In genomic region chr6:147248859-147249258, GRCh38 we compare ENCODE assay signal across 29 cellular contexts.
"Had no signal": no experiment of that assay in that cellular context is flagged by ENCODE, and none has a peak within 500 bp of the region (broad histone marks: within the 10 kb centered on the region; RNA-seq: fewer than 3 reads in every experiment).

No MANE protein-coding gene starts in this region.

- H3K9ac ChIP-seq: SK-N-SH had no signal

- DNase-seq: activated CD4-positive, alpha-beta T cell treated with anti-CD3 and anti-CD28 coated beads for 4 hours; activated CD8-positive, alpha-beta memory T cell treated with anti-CD3 and anti-CD28 coated beads, Interleukin-2, amount 50 U/mL, for 4 hours; activated CD8-positive, alpha-beta T cell treated with anti-CD3 and anti-CD28 coated beads for 36 hours; activated gamma-delta T cell treated with Interleukin-2 at 50 U/mL for 16 hours; activated naive CD4-positive, alpha-beta T cell treated with anti-CD3 and anti-CD28 coated beads, Interleukin-2, amount 10 ng/mL, durations not matched to agents 7 days and 5 days; activated naive CD8-positive, alpha-beta T cell treated with anti-CD3 and anti-CD28 coated beads for 36 hours; activated T-cell treated with anti-CD3 and anti-CD28 coated beads, Interleukin-2, amount 50 U/mL, for 72 hours; brain microvascular endothelial cell; cerebellar nuclear complex; Kasumi-1; NCI-H1105 treated with DMSO at 0.1 percent for 48 hours; NCI-H1436 treated with DMSO at 0.1 percent for 48 hours; NCI-H187 treated with DMSO at 0.1 percent for 48 hours; NCI-H2107; NCI-H345; NCI-H510A treated with DMSO at 0.1 percent for 48 hours; NCI-H69; NK-92 treated with Interleukin-12 subunit alpha and Interleukin-12 subunit beta, amount 100 ng/mL, for 24 hours; OCI-M1; Right ventricle myocardium superior; SJCRH30; SK-N-SH; T-helper 1 cell; WERI-Rb-1 had no signal

- H3K9me3 ChIP-seq: SJCRH30, SK-N-SH had no signal

- H3K27ac Mint-ChIP-seq: activated CD8-positive, alpha-beta T cell treated with anti-CD3 and anti-CD28 coated beads for 36 hours; activated naive CD4-positive, alpha-beta T cell treated with anti-CD3 and anti-CD28 coated beads, Interleukin-2, amount 10 ng/mL, durations not matched to agents 7 days and 5 days; activated naive CD8-positive, alpha-beta T cell treated with anti-CD3 and anti-CD28 coated beads for 36 hours; activated T-cell treated with anti-CD3 and anti-CD28 coated beads, Interleukin-2, amount 50 U/mL, for 72 hours; activated T-helper 2 cell treated with anti-CD3 and anti-CD28 coated beads, Interferon-gamma antibody, Interleukin-2, Interleukin-4, amounts not matched to agents 10 μg/mL and 5 μg/mL and 100 μg/mL, durations not matched to agents 14 hours and 24 hours and 36 hours had no signal

- H3K9me2 ChIP-seq: SK-N-SH had no signal

- H3K27ac ChIP-seq: brain microvascular endothelial cell, cardiac muscle cell, RWPE1, SJCRH30, WERI-Rb-1 had no signal

- H3K4me3 Mint-ChIP-seq: activated CD8-positive, alpha-beta T cell treated with anti-CD3 and anti-CD28 coated beads for 36 hours; activated naive CD4-positive, alpha-beta T cell treated with anti-CD3 and anti-CD28 coated beads, Interleukin-2, amount 10 ng/mL, durations not matched to agents 7 days and 5 days; activated naive CD8-positive, alpha-beta T cell treated with anti-CD3 and anti-CD28 coated beads for 36 hours; activated T-cell treated with anti-CD3 and anti-CD28 coated beads, Interleukin-2, amount 50 U/mL, for 72 hours had no signal

- H3K4me1 ChIP-seq: SJCRH30 had no signal

- ATAC-seq: activated CD4-positive, CD25-positive, alpha-beta regulatory T cell treated with anti-CD3 and anti-CD28 coated beads, Interleukin-2, amount 50 U/mL, for 24 hours; activated CD8-positive, alpha-beta T cell treated with anti-CD3 and anti-CD28 coated beads for 36 hours; activated T-cell treated with anti-CD3 and anti-CD28 coated beads, Interleukin-2, amount 50 U/mL, for 72 hours; Panc1 had no signal

- H3K4me2 ChIP-seq: SK-N-SH had no signal

- H3K27me3 Mint-ChIP-seq: activated CD8-positive, alpha-beta T cell treated with anti-CD3 and anti-CD28 coated beads for 36 hours; activated naive CD4-positive, alpha-beta T cell treated with anti-CD3 and anti-CD28 coated beads, Interleukin-2, amount 10 ng/mL, durations not matched to agents 7 days and 5 days; activated naive CD8-positive, alpha-beta T cell treated with anti-CD3 and anti-CD28 coated beads for 36 hours had no signal

- H3K4me3 ChIP-seq: cardiac muscle cell, SJCRH30 had no signal

- H3K27me3 ChIP-seq: brain microvascular endothelial cell, cardiac muscle cell, SJCRH30 had no signal
